Comparison of ENCODE assay signal across 12 cellular contexts in the genomic region with DNA sequence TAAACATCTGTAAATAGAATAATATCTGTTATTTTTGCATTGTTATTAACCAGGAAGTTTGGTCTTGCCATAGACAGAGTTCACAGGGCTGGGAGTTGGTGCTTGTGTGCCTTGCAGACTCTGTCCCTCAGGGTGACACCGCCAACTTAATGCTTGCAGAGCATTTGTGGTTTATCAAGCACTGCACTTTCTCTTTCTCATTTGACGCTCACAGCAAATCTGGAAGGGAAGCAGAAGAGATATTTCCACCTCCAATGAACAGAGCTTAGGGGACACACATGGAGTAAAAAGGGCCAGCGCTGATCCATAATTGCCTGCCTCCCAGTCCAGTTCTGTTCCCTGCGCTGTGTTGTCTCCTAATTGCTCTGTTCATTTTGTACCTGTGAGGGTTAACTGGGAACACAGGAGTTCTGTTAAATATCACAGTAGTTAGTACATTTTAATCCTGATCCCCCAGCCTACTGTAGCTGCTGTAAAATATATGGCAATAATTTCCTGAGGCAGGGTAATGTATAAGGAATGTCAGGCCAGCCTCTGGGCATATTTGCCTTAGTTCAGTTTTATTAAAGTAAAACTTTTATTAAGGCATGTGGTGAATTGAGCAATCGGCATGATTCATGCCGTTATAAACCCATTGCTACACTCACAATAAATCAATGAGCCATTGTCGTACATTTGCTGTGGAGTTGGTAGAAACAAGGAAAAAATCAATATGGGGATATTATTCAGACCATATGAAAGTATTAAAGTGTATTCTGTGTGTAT.
A peak's percentile ranks its signal among the peaks of the same experiment; 100 is the strongest.
DNase-seq lines count a peak whose midpoint lies in the region; ATAC-seq and TF ChIP-seq lines count a peak whose summit lies in the region.
"Had no signal": no experiment of that assay in that cellular context is flagged by ENCODE, and none has a peak within 500 bp of the region (broad histone marks: within the 10 kb centered on the region; RNA-seq: fewer than 3 reads in every experiment).

No MANE protein-coding gene starts in this region.

- H3K4me1 ChIP-seq in neural progenitor cell (peaks cover 2% of the 10 kb centered on the region), heart right ventricle (peaks cover 0 to 18% (median 6%) of the 10 kb centered on the region in 9 donors)

- H3K4me3 ChIP-seq in choroid plexus epithelial cell (ENCODE audit: low read depth, low read length) (no peak overlapping the region), neural progenitor cell (no peak overlapping the region), heart right ventricle (no peak overlapping the region)

- no peak overlapping the region for H3K4me3 Mint-ChIP-seq in nephron progenitor cell
- no peak overlapping the region for H3K4me3 Mint-ChIP-seq in neural progenitor cell

- H3K79me2 ChIP-seq in neural progenitor cell (ENCODE audit: low read depth) = no peaks in the 10 kb centered on the region

- H3K27ac Mint-ChIP-seq in nephron progenitor cell (peak overlapping the region; percentile 12), neural progenitor cell (no peak overlapping the region)

- H3K4me2 ChIP-seq in neural progenitor cell = no peak overlapping the region

- H3K36me3 ChIP-seq in neural progenitor cell = no peaks in the 10 kb centered on the region
- H3K36me3 ChIP-seq in heart right ventricle = no peaks in the 10 kb centered on the region

- no peak for TF ChIP-seq CTCF in choroid plexus epithelial cell (conservative IDR thresholded peaks at IDR 0.05; ENCODE audit: low read depth, low read length)
- TF ChIP-seq CTCF in nephron progenitor cell (IDR thresholded peaks at IDR 0.05) = no peak
- TF ChIP-seq CTCF in neural progenitor cell (IDR thresholded peaks at IDR 0.05) = no peak
- no peak for TF ChIP-seq CTCF in heart right ventricle (IDR thresholded peaks at IDR 0.05)

- no peak overlapping the region for H3K9ac ChIP-seq in neural progenitor cell

- intact Hi-C loops in heart right ventricle (cut with DNase I) = no loop called here

- no peaks in the 10 kb centered on the region for H3F3A ChIP-seq in neural progenitor cell (ENCODE audit: low read depth)

- H3K27ac ChIP-seq in neural progenitor cell (no peak overlapping the region), heart right ventricle (no peak overlapping the region)
- H3K27ac ChIP-seq: VCaP had no signal

- H3K4me1 Mint-ChIP-seq in nephron progenitor cell (peaks cover 10% of the 10 kb centered on the region), neural progenitor cell (peaks cover 8% of the 10 kb centered on the region)

- H4K20me1 ChIP-seq in neural progenitor cell (ENCODE audit: low read depth) = no peaks in the 10 kb centered on the region

- no peak for ATAC-seq in heart right ventricle

- peak; percentile 38 for DNase-seq in Caki2 (ENCODE audit: low read depth)
- peak; percentile 87 for DNase-seq in NCI-H226
- peak; percentile 86 for DNase-seq in choroid plexus epithelial cell (ENCODE audit: low read depth)
- DNase-seq in nephron progenitor cell = no peak
- no peak for DNase-seq in AML-193 (lab: John Stamatoyannopoulos, UW)
- no peak for DNase-seq in neural progenitor cell (ENCODE audit: low spot score)
- no peak for DNase-seq in COLO668 (lab: John Stamatoyannopoulos, UW; ENCODE audit: unreplicated experiment)
- no peak for DNase-seq in heart right ventricle
- DNase-seq: activated gamma-delta T cell; effector memory CD4-positive, alpha-beta T cell; GOT3 had no signal

- H3K9me3 ChIP-seq in neural progenitor cell (ENCODE audit: low read depth) = no peaks in the 10 kb centered on the region
- peaks cover 0 to 12% (median 0%) of the 10 kb centered on the region in 11 donors for H3K9me3 ChIP-seq in heart right ventricle

- WGBS in heart right ventricle, 2 donors = 87 to 95% methylated on average over 7 of the region's 7 CpGs

- H3K36me3 Mint-ChIP-seq in nephron progenitor cell (ENCODE audit: low read depth) (peaks cover 5% of the 10 kb centered on the region), neural progenitor cell (no peaks in the 10 kb centered on the region)

- H3K27me3 ChIP-seq in neural progenitor cell (no peaks in the 10 kb centered on the region), heart right ventricle (no peaks in the 10 kb centered on the region)

- H3K9me3 Mint-ChIP-seq in nephron progenitor cell (peaks cover 11% of the 10 kb centered on the region), neural progenitor cell (no peaks in the 10 kb centered on the region)

- in situ Hi-C loops in Caki2 (cut with HindIII; ENCODE audit: low pct_unique_long_range_greater_than_20kb, low sequenced_read_pairs) = no loop called here

- no peak overlapping the region for H2AFZ ChIP-seq in neural progenitor cell (replicated peaks)

- H3K27me3 Mint-ChIP-seq in nephron progenitor cell (ENCODE audit: low read depth, poor library complexity) = peaks cover 3% of the 10 kb centered on the region
- peaks cover 6% of the 10 kb centered on the region for H3K27me3 Mint-ChIP-seq in neural progenitor cell (ENCODE audit: insufficient read depth, low read depth)

Comparison
In these comparisons a context has a peak if more than half of its experiments do, and no peak if none do; other contexts are left out.
1. DNase-seq: peak in Caki2 (single experiment), NCI-H226 (single experiment) and choroid plexus epithelial cell (single experiment); none in nephron progenitor cell (single experiment), AML-193 (0 of 2), neural progenitor cell (single experiment), COLO668 (single experiment) and heart right ventricle (0 of 2).